Comparison of ENCODE assay signal across 8 cellular contexts in genomic region chr10:34254596-34254995, GRCh38.
DNase-seq lines count a peak whose midpoint lies in the region; ATAC-seq and TF ChIP-seq lines count a peak whose summit lies in the region.

No MANE protein-coding gene starts in this region.

- H4K20me1 ChIP-seq in DND-41 (ENCODE audit: insufficient read depth, low read length) = no peaks in the 10 kb centered on the region

- H3K79me2 ChIP-seq in DND-41 (ENCODE audit: insufficient read depth, low read length) = no peaks in the 10 kb centered on the region

- no peak overlapping the region for H3K9ac ChIP-seq in DND-41 (ENCODE audit: low read depth, low read length)

- H3K9me3 ChIP-seq in DND-41 (ENCODE audit: insufficient read depth, low read length, severe bottlenecking) = no peaks in the 10 kb centered on the region

- TF ChIP-seq CTCF in DND-41 (IDR thresholded peaks at IDR 0.05; ENCODE audit: borderline replicate concordance, extremely low read depth, low read length, poor library complexity, severe bottlenecking) (no peak), fibroblast of pulmonary artery (IDR thresholded peaks at IDR 0.05; ENCODE audit: low read length, missing control alignments) (no peak)

- no peaks in the 10 kb centered on the region for H3K4me1 ChIP-seq in DND-41 (ENCODE audit: insufficient read depth, low read length)

- ATAC-seq in DND-41 (ENCODE audit: insufficient read depth, low read depth) (peak; percentile 84), GM21786 (IDR thresholded peaks at IDR 0.05; ENCODE audit: unreplicated experiment) (peak; percentile 72), GM19351 (IDR thresholded peaks at IDR 0.05; ENCODE audit: unreplicated experiment) (no peak), GM19328 (IDR thresholded peaks at IDR 0.05; ENCODE audit: unreplicated experiment) (no peak)

- H3K27ac ChIP-seq in DND-41 (ENCODE audit: low read length) = no peak overlapping the region

- no peaks in the 10 kb centered on the region for H3K36me3 ChIP-seq in DND-41 (ENCODE audit: insufficient read depth, low read length)

- no peak overlapping the region for H3K4me2 ChIP-seq in DND-41 (ENCODE audit: insufficient read depth, low read length)

- H3K4me3 ChIP-seq in DND-41 (ENCODE audit: low read depth in 1 of 2, low read length in 2 of 2) (no peak overlapping the region), fibroblast of pulmonary artery (replicated peaks; ENCODE audit: low read depth, low read length) (no peak overlapping the region)

- peak; percentile 40 for DNase-seq in DND-41
- peak; percentile 25 for DNase-seq in NCI-H1694 (lab: John Stamatoyannopoulos, UW)
- peak; percentile 66 for DNase-seq in fibroblast of pulmonary artery (ENCODE audit: low read depth)
- DNase-seq in nucleus accumbens (lab: John Stamatoyannopoulos, UW) = no peak
- DNase-seq in SIG-M5 (lab: John Stamatoyannopoulos, UW) = no peak

- no peak overlapping the region for H2AFZ ChIP-seq in DND-41 (ENCODE audit: low read depth, low read length)

- no peaks in the 10 kb centered on the region for H3K27me3 ChIP-seq in DND-41 (ENCODE audit: insufficient read depth, low read length, poor library complexity)

Comparison
In these comparisons a context has a peak if more than half of its experiments do, and no peak if none do; other contexts are left out.
1. ATAC-seq: peak in DND-41 (single experiment) and GM21786 (single experiment); none in GM19351 (single experiment) and GM19328 (single experiment).
2. DNase-seq: peak in DND-41 (single experiment), NCI-H1694 (single experiment) and fibroblast of pulmonary artery (single experiment); none in nucleus accumbens (0 of 56) and SIG-M5 (single experiment).